ENCODE assay signal across 28 cellular contexts in genomic region chr10:70124918-70125317, GRCh38.
"Had no signal": no experiment of that assay in that cellular context is flagged by ENCODE, and none has a peak within 500 bp of the region (broad histone marks: within the 10 kb centered on the region; RNA-seq: fewer than 3 reads in every experiment).

No MANE protein-coding gene starts in this region.

- H3K4me3 Mint-ChIP-seq: immature natural killer cell; naive thymus-derived CD8-positive, alpha-beta T cell; nephron; neural crest cell; stimulated activated effector memory CD8-positive, alpha-beta T cell treated with anti-CD3 and anti-CD28 coated beads, Interleukin-12 subunit alpha, Interleukin-12 subunit beta, amount 100 ng/mL, for 72 hours; stimulated activated naive CD8-positive, alpha-beta T cell treated with anti-CD3 and anti-CD28 coated beads, Interleukin-15, Interleukin-2, amounts not matched to agents 100 ng/mL and 50 ng/mL, for 24 hours; type B pancreatic cell had no signal

- H3K27me3 Mint-ChIP-seq: naive thymus-derived CD8-positive, alpha-beta T cell; stimulated activated naive CD8-positive, alpha-beta T cell treated with anti-CD3 and anti-CD28 coated beads, Interleukin-15, Interleukin-2, amounts not matched to agents 100 ng/mL and 50 ng/mL, for 24 hours; type B pancreatic cell had no signal

- H3K36me3 ChIP-seq: prostate gland had no signal

- H3K27me3 ChIP-seq: left lung, pancreas, sigmoid colon, spleen, tibial nerve, vagina had no signal

- H3K27ac Mint-ChIP-seq: immature natural killer cell; nephron; stimulated activated effector memory CD8-positive, alpha-beta T cell treated with anti-CD3 and anti-CD28 coated beads, Interleukin-12 subunit alpha, Interleukin-12 subunit beta, amount 100 ng/mL, for 72 hours; stimulated activated naive CD8-positive, alpha-beta T cell treated with anti-CD3 and anti-CD28 coated beads, Interleukin-15, Interleukin-2, amounts not matched to agents 100 ng/mL and 50 ng/mL, for 24 hours; type B pancreatic cell had no signal

- H3K4me1 Mint-ChIP-seq: nephron, neural crest cell had no signal

- H3K9me3 ChIP-seq: left lung, lower lobe of right lung, pancreas, prostate gland, sigmoid colon, spleen, tibial nerve, vagina had no signal

- H3K27ac ChIP-seq: left lung, lower lobe of right lung, pancreas, prostate gland, sigmoid colon, spleen, tibial nerve, vagina had no signal

- H3K9me3 Mint-ChIP-seq: immature natural killer cell; naive thymus-derived CD8-positive, alpha-beta T cell; nephron; neural crest cell; stimulated activated effector memory CD8-positive, alpha-beta T cell treated with anti-CD3 and anti-CD28 coated beads, Interleukin-12 subunit alpha, Interleukin-12 subunit beta, amount 100 ng/mL, for 72 hours; stimulated activated naive CD8-positive, alpha-beta T cell treated with anti-CD3 and anti-CD28 coated beads, Interleukin-15, Interleukin-2, amounts not matched to agents 100 ng/mL and 50 ng/mL, for 24 hours; type B pancreatic cell had no signal

- ATAC-seq: left colon; left lung; lower lobe of right lung; naive thymus-derived CD8-positive, alpha-beta T cell; pancreas; right cardiac atrium; stimulated activated effector memory CD8-positive, alpha-beta T cell treated with anti-CD3 and anti-CD28 coated beads, Interleukin-12 subunit alpha, Interleukin-12 subunit beta, amount 100 ng/mL, for 72 hours had no signal

- FAIRE-seq: islet of Langerhans, kidney, pancreas, small intestine had no signal

- H3K4me3 ChIP-seq: left lung, lower lobe of right lung, pancreas, prostate gland, sigmoid colon, spleen, tibial nerve, vagina had no signal

- H3K4me1 ChIP-seq: left lung, lower lobe of right lung, pancreas, prostate gland, sigmoid colon, tibial nerve, vagina had no signal

- H3K36me3 Mint-ChIP-seq: type B pancreatic cell had no signal

- DNase-seq: hypothalamus; immature natural killer cell; kidney; left colon; left lung; lower lobe of right lung; mammary epithelial cell; mesenchymal stem cell; naive thymus-derived CD8-positive, alpha-beta T cell; nucleus accumbens; pancreas; retina; right cardiac atrium; sigmoid colon; small intestine; stimulated activated CD4-positive, alpha-beta T cell treated with anti-CD3 and anti-CD28 coated beads, Interleukin-4, amount 100 ng/mL, for 24 hours; stimulated activated naive CD4-positive, alpha-beta T cell; substantia nigra had no signal
